8 cellular contexts compared by ENCODE assay signal in genomic region chr6:111605100-111605748, GRCh38. TPM values are rescaled to one million over a fixed set of nuclear protein-coding genes. Genes with fewer than 3 reads are reported as not detected.
DNase-seq lines count a peak whose midpoint lies in the region; ATAC-seq and TF ChIP-seq lines count a peak whose summit lies in the region.

No MANE protein-coding gene starts in this region.

- peaks cover 2% of the 10 kb centered on the region for H3K36me3 Mint-ChIP-seq in IgD-negative memory B cell
- no peaks in the 10 kb centered on the region for H3K36me3 Mint-ChIP-seq in mesothelial cell of epicardium

- H3K4me1 Mint-ChIP-seq in IgD-negative memory B cell (peaks cover 29 to 33% (median 32%) of the 10 kb centered on the region in 3 donors), mesothelial cell of epicardium (peaks cover 64% of the 10 kb centered on the region)

- no peaks in the 10 kb centered on the region for H3K9me3 Mint-ChIP-seq in IgD-negative memory B cell
- no peaks in the 10 kb centered on the region for H3K9me3 Mint-ChIP-seq in mesothelial cell of epicardium

- peak; percentile 49 for ATAC-seq in GM21723 (IDR thresholded peaks at IDR 0.05; ENCODE audit: unreplicated experiment)

- no peak for TF ChIP-seq CTCF in epithelial cell of esophagus (IDR thresholded peaks at IDR 0.05; ENCODE audit: insufficient read depth, low read depth, low read length, missing control alignments)
- no peak for TF ChIP-seq CTCF in mesothelial cell of epicardium (IDR thresholded peaks at IDR 0.05; ENCODE audit: unreplicated experiment)

- H3K4me3 Mint-ChIP-seq in IgD-negative memory B cell (peak overlapping the region; percentile 95 to 98 (median 97)), mesothelial cell of epicardium (peak overlapping the region; percentile 81)

- peak overlapping the region; percentile 56 for H3K4me3 ChIP-seq in epithelial cell of esophagus (ENCODE audit: low read length)

- peak overlapping the region; percentile 70 to 99 (median 98) for H3K27ac Mint-ChIP-seq in IgD-negative memory B cell
- peak overlapping the region; percentile 97 for H3K27ac Mint-ChIP-seq in mesothelial cell of epicardium

- DNase-seq in GM03348 (ENCODE audit: low spot score): peak; percentile 85
- DNase-seq in activated CD4-positive, alpha-beta T cell treated with anti-CD3 and anti-CD28 coated beads, Interleukin-2, amount 50 U/mL, for 1 hour: peak; percentile 11
- peak; percentile 49 for DNase-seq in epithelial cell of esophagus (ENCODE audit: low read depth)
- peak in 1 of 2 experiments; percentile 54 for DNase-seq in mesothelial cell of epicardium (ENCODE audit: low spot score in 2 of 2, unreplicated experiment in 2 of 2)
- DNase-seq in stromal cell of bone marrow (ENCODE audit: low read depth): peak; percentile 95
- no peak for DNase-seq in cerebellar cortex (ENCODE audit: low spot score)

- H3K27me3 Mint-ChIP-seq in IgD-negative memory B cell (no peaks in the 10 kb centered on the region), mesothelial cell of epicardium (ENCODE audit: low read depth) (no peaks in the 10 kb centered on the region)

RNA-seq across cellular contexts. Expression of gene TRAF3IP2, which starts 0.5 kb away (rescaled TPM):
- 26.1 TPM for polyA plus RNA-seq in IgD-negative memory B cell
- total RNA-seq in mesothelial cell of epicardium: 29.9 to 32.0 TPM (median 30.5 TPM) in 3 replicates
